8 cellular contexts compared by ENCODE assay signal in genomic region chr14:105679959-105680736, GRCh38.
DNase-seq lines count a peak whose midpoint lies in the region; ATAC-seq and TF ChIP-seq lines count a peak whose summit lies in the region.
"Not testable (repeated sequence)": the region's sequence is repeated elsewhere in the genome, so short reads cannot be mapped to it uniquely, and the experiment has no call there.

No MANE protein-coding gene starts in this region.

- DNase-seq in NCI-H69 (lab: John Stamatoyannopoulos, UW) = peak; percentile 34
- DNase-seq in activated CD8-positive, alpha-beta memory T cell treated with anti-CD3 and anti-CD28 coated beads for 24 hours = peak; percentile 86
- not testable (repeated sequence) for DNase-seq in sciatic nerve (ENCODE audit: low spot score)

- not testable (repeated sequence) for H3K27ac ChIP-seq in C4-2B

- intact Hi-C loops in sciatic nerve (cut with DNase I) = not testable (repeated sequence)

- peak; percentile 36 for TF ChIP-seq CTCF in C4-2B (conservative IDR thresholded peaks at IDR 0.05)

- ATAC-seq in GM18909 (IDR thresholded peaks at IDR 0.05; ENCODE audit: poor library complexity, unreplicated experiment) (peak; percentile 51), GM21723 (IDR thresholded peaks at IDR 0.05; ENCODE audit: unreplicated experiment) (peak; percentile 50), HG03095 (IDR thresholded peaks at IDR 0.05; ENCODE audit: unreplicated experiment) (peak; percentile 46), esophagus mucosa (peak; percentile 68), sciatic nerve (peak; percentile 74)
